In the genomic region with DNA sequence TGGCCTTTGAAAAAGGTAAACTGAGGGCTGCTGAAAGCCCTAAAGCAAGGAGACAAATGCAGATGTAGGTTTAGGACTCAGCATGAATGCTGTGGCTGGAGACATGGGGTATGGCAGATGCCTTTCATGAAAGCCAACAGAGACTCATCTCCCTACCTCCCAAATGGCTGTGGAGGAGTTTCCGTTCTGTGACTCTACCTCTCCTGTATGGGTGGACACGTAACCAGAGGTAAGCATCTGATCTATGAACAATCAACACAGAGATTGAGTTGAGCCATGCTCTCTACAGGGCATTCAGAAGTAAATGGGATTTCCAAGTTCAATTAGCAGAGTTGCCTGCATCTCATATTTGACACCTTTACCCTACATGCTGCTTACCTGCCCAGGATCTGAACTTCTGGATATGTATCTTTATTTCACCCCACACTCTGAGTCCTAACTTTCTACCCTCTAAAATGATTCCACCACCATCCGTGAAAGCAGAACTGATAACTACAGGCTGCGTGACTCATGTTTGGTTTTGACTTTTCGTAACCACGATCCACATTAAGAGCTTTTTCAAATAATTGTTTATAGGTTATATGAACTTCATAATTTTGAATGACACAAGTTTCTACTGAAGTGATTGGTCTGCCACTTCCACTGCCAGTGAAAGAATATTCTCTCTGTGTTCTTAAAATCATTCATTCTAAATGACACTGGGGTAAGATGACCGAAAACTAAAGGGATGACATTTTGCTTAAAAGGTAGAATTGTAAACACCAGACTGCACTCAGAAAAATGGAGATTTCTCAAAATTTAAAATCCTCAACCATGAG, we compare ENCODE assay signal across 14 cellular contexts.
DNase-seq lines count a peak whose midpoint lies in the region; ATAC-seq and TF ChIP-seq lines count a peak whose summit lies in the region.
"Had no signal": no experiment of that assay in that cellular context is flagged by ENCODE, and none has a peak within 500 bp of the region (broad histone marks: within the 10 kb centered on the region; RNA-seq: fewer than 3 reads in every experiment).

No MANE protein-coding gene starts in this region.

- H3K36me3 Mint-ChIP-seq in activated naive CD8-positive, alpha-beta T cell treated with anti-CD3 and anti-CD28 coated beads, Interleukin-2, amount 10 ng/mL, durations not matched to agents 7 days and 5 days = peaks cover 6% of the 10 kb centered on the region

- POLR2A ChIA-PET in activated naive CD8-positive, alpha-beta T cell treated with anti-CD3 and anti-CD28 coated beads, Interleukin-2, amount 10 ng/mL, durations not matched to agents 7 days and 5 days (lab: Charles Lee) = no interaction called here

- DNase-seq in stimulated activated CD4-positive, alpha-beta T cell treated with anti-CD3 and anti-CD28 coated beads, Interleukin-15, amount 100 ng/mL, for 48 hours (ENCODE audit: low read depth in 2 of 2) = peak; percentile 11
- DNase-seq in stimulated activated CD4-positive, alpha-beta T cell treated with anti-CD3 and anti-CD28 coated beads, Interleukin-12 subunit alpha, Interleukin-12 subunit beta, amount 100 ng/mL, for 4 hours = no peak
- DNase-seq in NOMO-1 treated with dmso at 0.1 percent for 144 hours (lab: John Stamatoyannopoulos, UW; ENCODE audit: unreplicated experiment) (peak; percentile 73), KBM-7 (no peak), NCI-H146 treated with DMSO at 0.1 percent for 48 hours (lab: John Stamatoyannopoulos, UW; ENCODE audit: unreplicated experiment) (no peak), uterus (no peak)
- DNase-seq in activated naive CD8-positive, alpha-beta T cell treated with anti-CD3 and anti-CD28 coated beads, Interleukin-2, amount 10 ng/mL, durations not matched to agents 7 days and 5 days = no peak
- DNase-seq: DMS 273 treated with DMSO at 0.1 percent for 48 hours, left lung, NCI-H187, NCI-H510A, ovary had no signal

- no peak overlapping the region for H3K27ac ChIP-seq in uterus
- H3K27ac ChIP-seq: left lung, ovary had no signal

- TF ChIP-seq CTCF in uterus (IDR thresholded peaks at IDR 0.05) = no peak

- no peaks in the 10 kb centered on the region for H3K4me1 ChIP-seq in uterus
- H3K4me1 ChIP-seq: left lung had no signal

- no peak overlapping the region for H3K4me3 Mint-ChIP-seq in activated naive CD8-positive, alpha-beta T cell treated with anti-CD3 and anti-CD28 coated beads, Interleukin-2, amount 10 ng/mL, durations not matched to agents 7 days and 5 days

- peak overlapping the region; percentile 25 for H3K27ac Mint-ChIP-seq in activated naive CD8-positive, alpha-beta T cell treated with anti-CD3 and anti-CD28 coated beads, Interleukin-2, amount 10 ng/mL, durations not matched to agents 7 days and 5 days

- no peak overlapping the region for H3K4me3 ChIP-seq in uterus
- H3K4me3 ChIP-seq: left lung, ovary had no signal

- peaks cover 16% of the 10 kb centered on the region for H3K4me1 Mint-ChIP-seq in activated naive CD8-positive, alpha-beta T cell treated with anti-CD3 and anti-CD28 coated beads, Interleukin-2, amount 10 ng/mL, durations not matched to agents 7 days and 5 days

- in situ Hi-C loops in KBM-7 (cut with MboI; ENCODE audit: low pct_unique_long_range_greater_than_20kb, low sequenced_read_pairs) = no loop called here

- TF ChIP-seq POLR2A in uterus (IDR thresholded peaks at IDR 0.05) = no peak

- no peaks in the 10 kb centered on the region for H3K36me3 ChIP-seq in uterus
- H3K36me3 ChIP-seq: left lung, ovary had no signal

- no peaks in the 10 kb centered on the region for H3K9me3 ChIP-seq in uterus
- H3K9me3 ChIP-seq: left lung, ovary had no signal

- H3K27me3 ChIP-seq in uterus = no peaks in the 10 kb centered on the region
- H3K27me3 ChIP-seq: left lung, ovary had no signal

- peak; percentile 42 for ATAC-seq in activated naive CD8-positive, alpha-beta T cell treated with anti-CD3 and anti-CD28 coated beads, Interleukin-2, amount 10 ng/mL, durations not matched to agents 7 days and 5 days (ENCODE audit: low read depth)
- no peak for ATAC-seq in HG03565 (IDR thresholded peaks at IDR 0.05; ENCODE audit: unreplicated experiment)
- ATAC-seq: left lung, Panc1 had no signal

- H3K27me3 Mint-ChIP-seq in activated naive CD8-positive, alpha-beta T cell treated with anti-CD3 and anti-CD28 coated beads, Interleukin-2, amount 10 ng/mL, durations not matched to agents 7 days and 5 days = no peaks in the 10 kb centered on the region

- intact Hi-C loops in uterus (cut with DNase I; ENCODE audit: low total_unique reads) = no loop called here

- peaks cover 7% of the 10 kb centered on the region for H3K9me3 Mint-ChIP-seq in activated naive CD8-positive, alpha-beta T cell treated with anti-CD3 and anti-CD28 coated beads, Interleukin-2, amount 10 ng/mL, durations not matched to agents 7 days and 5 days

Comparison
In these comparisons a context has a peak if more than half of its experiments do, and no peak if none do; other contexts are left out.
1. DNase-seq: peak in stimulated activated CD4-positive, alpha-beta T cell treated with anti-CD3 and anti-CD28 coated beads, Interleukin-15, amount 100 ng/mL, for 48 hours (2 of 2) and NOMO-1 treated with dmso at 0.1 percent for 144 hours (single experiment); none in stimulated activated CD4-positive, alpha-beta T cell treated with anti-CD3 and anti-CD28 coated beads, Interleukin-12 subunit alpha, Interleukin-12 subunit beta, amount 100 ng/mL, for 4 hours (single experiment), activated naive CD8-positive, alpha-beta T cell treated with anti-CD3 and anti-CD28 coated beads, Interleukin-2, amount 10 ng/mL, durations not matched to agents 7 days and 5 days (single experiment), KBM-7 (single experiment), NCI-H146 treated with DMSO at 0.1 percent for 48 hours (single experiment) and uterus (0 of 2).